ENCODE assay signal across 21 cellular contexts in the genomic region with DNA sequence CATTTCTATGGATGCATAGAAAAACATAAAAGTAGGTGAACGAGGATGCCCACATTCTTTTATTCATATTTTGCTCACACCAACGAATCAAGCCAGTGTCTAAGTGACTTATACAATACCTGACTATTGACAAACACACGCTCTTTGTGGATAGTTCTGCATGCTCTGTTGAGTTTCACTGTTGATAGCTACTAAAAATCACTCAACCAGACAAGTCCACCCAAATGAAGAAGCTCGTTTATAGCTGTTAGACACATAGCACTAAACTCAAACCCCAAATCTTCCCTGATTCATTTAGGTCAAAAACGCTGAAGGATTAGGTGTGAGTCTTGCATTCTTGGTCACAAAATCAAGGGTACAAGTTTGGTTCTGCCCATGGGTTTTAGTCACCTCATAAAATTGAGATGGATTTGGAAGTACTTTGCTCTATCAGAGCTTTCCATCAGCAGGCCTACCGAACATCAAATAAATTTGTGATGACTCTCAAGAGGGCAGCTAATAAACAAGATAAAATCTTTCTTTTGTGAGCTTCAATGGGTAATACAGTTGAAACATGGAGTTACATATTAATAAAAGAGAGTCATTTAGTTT.
DNase-seq lines count a peak whose midpoint lies in the region; ATAC-seq, FAIRE-seq and TF ChIP-seq lines count a peak whose summit lies in the region.
"Had no signal": no experiment of that assay in that cellular context is flagged by ENCODE, and none has a peak within 500 bp of the region (broad histone marks: within the 10 kb centered on the region; RNA-seq: fewer than 3 reads in every experiment).

No MANE protein-coding gene starts in this region.

- H3K4me2 ChIP-seq in A549 = no peak overlapping the region
- H3K4me2 ChIP-seq: PC-9 had no signal

- H3K4me3 ChIP-seq in A549 (no peak overlapping the region), SJCRH30 (no peak overlapping the region)
- H3K4me3 ChIP-seq: GM12878, GM23248, PC-9, SK-N-MC had no signal

- CTCF ChIA-PET in A549 (lab: Yijun Ruan, JAX) = interaction anchor here (0.9 kb wide), 1 partner anchor 14 kb away, joined by 3 read pairs; no protein-coding TSS in a partner anchor

- no peaks in the 10 kb centered on the region for H3K36me3 ChIP-seq in SJCRH30

- H3K9me3 ChIP-seq in A549 (no peaks in the 10 kb centered on the region), SJCRH30 (replicated peaks) (no peaks in the 10 kb centered on the region)
- H3K9me3 ChIP-seq: Caco-2 had no signal

- POLR2A ChIA-PET in A549 (lab: Yijun Ruan, JAX) = no interaction called here

- TF ChIP-seq EP300 in A549 (IDR thresholded peaks at IDR 0.05) = no peak

- H3K27ac ChIP-seq in A549 (no peak overlapping the region), epithelial cell of prostate (peak overlapping the region; percentile 16), SJCRH30 (no peak overlapping the region)
- H3K27ac ChIP-seq: GM23248, PC-9, SK-N-MC had no signal

- TF ChIP-seq CTCF in A549 (IDR thresholded peaks at IDR 0.05) = no peak

- DNase-seq in A549 (ENCODE audit: low read depth in 1 of 2, low spot score in 1 of 2) (no peak), DMS153 treated with DMSO at 0.1 percent for 48 hours (lab: John Stamatoyannopoulos, UW; ENCODE audit: unreplicated experiment) (peak; percentile 51), LoVo (ENCODE audit: low spot score) (peak; percentile 6), epithelial cell of prostate (ENCODE audit: low read depth, low spot score) (peak; percentile 54), HUDEP-2 (lab: John Stamatoyannopoulos, UW; ENCODE audit: unreplicated experiment in 76 of 76) (no peak), SJCRH30 (no peak)
- DNase-seq: Caco-2; CD4-positive, CD25-positive, alpha-beta regulatory T cell; GDM1; GM23248; Karpas-422; MV-4-11; NCI-H1694 treated with DMSO at 0.1 percent for 48 hours; NCI-H2171 treated with DMSO at 0.1 percent for 48 hours; NCI-H82; PC-9; T-helper 1 cell had no signal

- peaks cover 7% of the 10 kb centered on the region; the same call in 1 of the 2 replicates for H3K27me3 ChIP-seq in SJCRH30

- 50% methylated on average over 6 of the region's 6 CpGs for WGBS in A549 (ENCODE audit: missing lambda C conversion rate)

- ATAC-seq in A549 (no peak), HG03095 (IDR thresholded peaks at IDR 0.05; ENCODE audit: unreplicated experiment) (no peak)
- ATAC-seq: GM12878, HCT116 had no signal

- TF ChIP-seq POLR2A in A549 (IDR thresholded peaks at IDR 0.05; ENCODE audit: low read length) = no peak

- TF ChIP-seq RAD21 in A549 (conservative IDR thresholded peaks at IDR 0.05 in 1 of 2, IDR thresholded peaks at IDR 0.05 in 1 of 2) = no peak

- H3K4me1 ChIP-seq in A549 (peaks cover 6% of the 10 kb centered on the region; the same call in 2 of the 3 replicates), SJCRH30 (no peaks in the 10 kb centered on the region)

- FAIRE-seq in A549 (lab: Jason Lieb, UNC) = no peak
- FAIRE-seq: GM12878 had no signal

TF ChIP-seq in A549, 52 proteins besides CTCF, POLR2A, EP300 and RAD21:
- TF ChIP-seq GATA3 (IDR thresholded peaks at IDR 0.05; ENCODE audit: borderline replicate concordance) (peak; percentile 35; the same call in 1 of the 2 replicates), HOXB13 (CRISPR knock-in tag; IDR thresholded peaks at IDR 0.05; ENCODE audit: low read depth) (no peak), RARB (CRISPR knock-in tag; IDR thresholded peaks at IDR 0.05) (no peak)
TF ChIP-seq in A549: peak in this region for 1.

Comparison
In these comparisons a context has a peak if more than half of its experiments do, and no peak if none do; other contexts are left out.
1. DNase-seq: peak in DMS153 treated with DMSO at 0.1 percent for 48 hours (single experiment), LoVo (single experiment) and epithelial cell of prostate (single experiment); none in A549 (0 of 2), HUDEP-2 (0 of 76) and SJCRH30 (0 of 2).